In genomic region chr2:180184506-180184905, GRCh38 we compare ENCODE assay signal across 19 cellular contexts.
A peak's percentile ranks its signal among the peaks of the same experiment; 100 is the strongest.
DNase-seq lines count a peak whose midpoint lies in the region; FAIRE-seq and TF ChIP-seq lines count a peak whose summit lies in the region.
"Had no signal": no experiment of that assay in that cellular context is flagged by ENCODE, and none has a peak within 500 bp of the region (broad histone marks: within the 10 kb centered on the region; RNA-seq: fewer than 3 reads in every experiment).

No MANE protein-coding gene starts in this region.

- no peaks in the 10 kb centered on the region for H3K9me1 ChIP-seq in keratinocyte (ENCODE audit: control insufficient read depth, extremely low read depth, insufficient read depth, low read length)

- H4K20me1 ChIP-seq in keratinocyte (ENCODE audit: control insufficient read depth, extremely low read depth, insufficient read depth, low read length): no peaks in the 10 kb centered on the region

- peak overlapping the region; percentile 32 for H3K27ac ChIP-seq in epithelial cell of prostate
- peak overlapping the region; percentile 27 for H3K27ac ChIP-seq in keratinocyte (ENCODE audit: control insufficient read depth, insufficient read depth, low read length)
- no peak overlapping the region for H3K27ac ChIP-seq in endodermal cell (ENCODE audit: low read depth, low read length)
- H3K27ac ChIP-seq in stomach: no peak overlapping the region
- H3K27ac ChIP-seq: C4-2B, left lung, neural progenitor cell, suprapubic skin had no signal

- no peaks in the 10 kb centered on the region for H3K79me2 ChIP-seq in keratinocyte (ENCODE audit: control insufficient read depth, insufficient read depth, low read length)

- H3K4me1 ChIP-seq in keratinocyte (ENCODE audit: control insufficient read depth, extremely low read depth, insufficient read depth, low read length) (peaks cover 9% of the 10 kb centered on the region), endodermal cell (ENCODE audit: control insufficient read depth, insufficient read depth, low read length) (no peaks in the 10 kb centered on the region), stomach (no peaks in the 10 kb centered on the region)
- H3K4me1 ChIP-seq: left lung, neural progenitor cell, suprapubic skin had no signal

- H3K9ac ChIP-seq in keratinocyte (ENCODE audit: control insufficient read depth, extremely low read depth, insufficient read depth, low read length) (no peak overlapping the region), endodermal cell (ENCODE audit: extremely low read depth, low read length, poor library complexity, severe bottlenecking) (no peak overlapping the region)
- H3K9ac ChIP-seq: neural progenitor cell had no signal

- no peak overlapping the region for H3K4me3 Mint-ChIP-seq in endodermal cell
- H3K4me3 Mint-ChIP-seq: activated CD4-positive, alpha-beta memory T cell treated with anti-CD3 and anti-CD28 coated beads for 36 hours; neural progenitor cell; T-cell had no signal

- H3K9me3 ChIP-seq in keratinocyte (ENCODE audit: control insufficient read depth, low read depth, low read length) (no peaks in the 10 kb centered on the region), endodermal cell (ENCODE audit: control insufficient read depth, low read length) (no peaks in the 10 kb centered on the region), stomach (no peaks in the 10 kb centered on the region)
- H3K9me3 ChIP-seq: left lung, mucosa of descending colon, suprapubic skin had no signal

- peak overlapping the region; percentile 44 for H3K4me2 ChIP-seq in keratinocyte (ENCODE audit: control insufficient read depth, extremely low read depth, insufficient read depth, low read depth, low read length)
- H3K4me2 ChIP-seq: neural progenitor cell had no signal

- dilution Hi-C loops in keratinocyte (cut with MboI; ENCODE audit: extremely low pct_ligation_motif_present, low sequenced_read_pairs): no loop called here

- no peaks in the 10 kb centered on the region for H3K27me3 Mint-ChIP-seq in endodermal cell (ENCODE audit: insufficient read depth)
- H3K27me3 Mint-ChIP-seq: activated CD4-positive, alpha-beta memory T cell treated with anti-CD3 and anti-CD28 coated beads for 36 hours had no signal

- H3K27ac Mint-ChIP-seq in endodermal cell: no peak overlapping the region
- H3K27ac Mint-ChIP-seq: activated CD4-positive, alpha-beta memory T cell treated with anti-CD3 and anti-CD28 coated beads for 36 hours; neural progenitor cell; T-cell had no signal

- FAIRE-seq in keratinocyte (lab: Jason Lieb, UNC): peak; percentile 96

- TF ChIP-seq CTCF in keratinocyte (optimal IDR thresholded peaks at IDR 0.05 in 1 of 3, IDR thresholded peaks at IDR 0.05 in 1 of 3, conservative IDR thresholded peaks at IDR 0.05 in 1 of 3; ENCODE audit: extremely low read depth in 1 of 3, insufficient read depth in 2 of 3, low read length in 3 of 3) (no peak), endodermal cell (conservative IDR thresholded peaks at IDR 0.05) (no peak), stomach (IDR thresholded peaks at IDR 0.05) (no peak)

- TF ChIP-seq POLR2A in stomach (IDR thresholded peaks at IDR 0.05): no peak

- DNase-seq in EH (ENCODE audit: low read depth) (peak; percentile 50), RPMI7951 (ENCODE audit: low read depth) (peak; percentile 2), epithelial cell of prostate (ENCODE audit: low read depth, low spot score) (peak; percentile 18), keratinocyte (ENCODE audit: low read depth, low spot score) (peak; percentile 66), endodermal cell (no peak), stomach (no peak), NCI-H2196 treated with DMSO at 0.1 percent for 48 hours (lab: John Stamatoyannopoulos, UW; ENCODE audit: unreplicated experiment) (no peak)
- DNase-seq in activated CD4-positive, alpha-beta T cell treated with anti-CD3 and anti-CD28 coated beads for 1 hour: no peak
- DNase-seq: activated CD4-positive, alpha-beta memory T cell treated with anti-CD3 and anti-CD28 coated beads for 36 hours; anterior cingulate cortex; left lung; mucosa of descending colon; NCI-H1092 treated with DMSO at 0.1 percent for 48 hours; NCI-H524 treated with DMSO at 0.1 percent for 48 hours; SHP77; T-cell had no signal

- no peaks in the 10 kb centered on the region for H3K36me3 Mint-ChIP-seq in endodermal cell (ENCODE audit: low read depth)
- H3K36me3 Mint-ChIP-seq: activated CD4-positive, alpha-beta memory T cell treated with anti-CD3 and anti-CD28 coated beads for 36 hours; neural progenitor cell; T-cell had no signal

- no peaks in the 10 kb centered on the region for H3K9me3 Mint-ChIP-seq in endodermal cell
- H3K9me3 Mint-ChIP-seq: activated CD4-positive, alpha-beta memory T cell treated with anti-CD3 and anti-CD28 coated beads for 36 hours; neural progenitor cell; T-cell had no signal

- 95 to 100% methylated on average over 1 to 2 of the region's 2 CpGs for WGBS in endodermal cell (ENCODE audit: insufficient coverage in 1 of 2, insufficient read length in 1 of 2), 2 experiments
- 71 to 86% (median 80%) methylated on average over 2 of the region's 2 CpGs for WGBS in stomach, 5 donors

- intact Hi-C loops in stomach (cut with DNase I; ENCODE audit: low total_unique reads): no loop called here

- TF ChIP-seq EP300 in stomach (IDR thresholded peaks at IDR 0.05): no peak

- no peak overlapping the region for H3K4me3 ChIP-seq in keratinocyte (ENCODE audit: control insufficient read depth in 2 of 3, extremely low read depth in 1 of 3, insufficient read depth in 2 of 3, low read depth in 1 of 3, low read length in 3 of 3)
- H3K4me3 ChIP-seq in endodermal cell (ENCODE audit: low read length): no peak overlapping the region
- no peak overlapping the region for H3K4me3 ChIP-seq in stomach
- H3K4me3 ChIP-seq: left lung, mucosa of descending colon, neural progenitor cell, suprapubic skin had no signal

- peak overlapping the region; percentile 24 for H2AFZ ChIP-seq in keratinocyte (ENCODE audit: control insufficient read depth, low read length)
- H2AFZ ChIP-seq: neural progenitor cell had no signal

- H3K4me1 Mint-ChIP-seq in endodermal cell: peaks cover 2% of the 10 kb centered on the region
- H3K4me1 Mint-ChIP-seq: neural progenitor cell, T-cell had no signal

- H3K36me3 ChIP-seq in keratinocyte (ENCODE audit: control insufficient read depth in 2 of 2, extremely low read depth in 1 of 2, insufficient read depth in 2 of 2, low read length in 2 of 2) (no peaks in the 10 kb centered on the region), endodermal cell (ENCODE audit: control insufficient read depth, insufficient read depth, low read length) (no peaks in the 10 kb centered on the region), stomach (no peaks in the 10 kb centered on the region)
- H3K36me3 ChIP-seq: left lung, neural progenitor cell, suprapubic skin had no signal

- H3K27me3 ChIP-seq in keratinocyte (ENCODE audit: control insufficient read depth, extremely low read depth, insufficient read depth, low read length) (no peaks in the 10 kb centered on the region), endodermal cell (ENCODE audit: control insufficient read depth, insufficient read depth, low read length, poor library complexity, severe bottlenecking) (no peaks in the 10 kb centered on the region), stomach (no peaks in the 10 kb centered on the region)
- H3K27me3 ChIP-seq: left lung, neural progenitor cell, suprapubic skin had no signal

Comparison
In these comparisons a context has a peak if more than half of its experiments do, and no peak if none do; other contexts are left out.
1. DNase-seq: peak in EH (single experiment), RPMI7951 (single experiment), epithelial cell of prostate (single experiment) and keratinocyte (single experiment); none in endodermal cell (single experiment), stomach (single experiment), activated CD4-positive, alpha-beta T cell treated with anti-CD3 and anti-CD28 coated beads for 1 hour (single experiment) and NCI-H2196 treated with DMSO at 0.1 percent for 48 hours (single experiment).
2. H3K27ac ChIP-seq: peak in epithelial cell of prostate (single experiment) and keratinocyte (single experiment); none in endodermal cell (single experiment) and stomach (0 of 5).